ENCODE assay signal across 1 cellular context in the genomic region with DNA sequence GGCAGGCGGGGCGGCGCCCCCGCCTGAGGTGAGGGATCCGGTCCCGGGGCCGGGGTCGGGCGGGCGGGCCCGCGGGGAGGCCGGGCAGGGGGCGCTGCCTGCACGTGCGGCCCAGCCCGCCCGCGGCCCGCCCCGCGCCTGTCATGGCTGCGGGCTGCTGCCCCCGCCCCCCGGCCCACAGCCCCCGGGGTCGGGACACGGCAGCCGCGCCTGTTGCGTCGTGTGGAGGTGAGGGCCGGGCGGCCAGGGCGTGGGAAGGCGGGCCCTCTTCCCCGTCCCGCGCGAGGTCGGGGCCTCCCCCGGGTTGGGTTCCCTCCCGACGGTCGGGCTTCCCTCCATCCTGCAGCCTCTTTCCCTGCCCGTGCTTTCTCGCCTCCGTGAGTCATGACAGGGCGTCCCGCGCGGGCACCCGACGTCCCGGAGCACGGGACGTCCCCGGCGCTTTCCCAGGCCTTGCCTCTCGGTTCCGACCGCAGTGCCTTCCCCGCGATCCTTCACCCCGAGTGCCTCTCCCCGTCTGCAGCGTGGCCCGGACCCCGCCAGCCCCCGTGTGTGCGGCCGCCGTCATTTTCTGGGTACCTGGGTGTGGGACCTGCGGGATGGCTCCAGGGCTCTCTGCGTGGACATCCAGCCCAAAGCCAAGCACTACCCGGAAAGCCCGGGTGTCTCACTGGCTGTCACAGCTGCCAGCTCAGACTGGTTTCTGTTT.
TF ChIP-seq lines count a peak whose summit lies in the region.

No MANE protein-coding gene starts in this region.

TF ChIP-seq in HepG2, 621 proteins besides CTCF, POLR2A, EP300 and RAD21 (continued from another document):
- TF ChIP-seq TBX2 (CRISPR knock-in tag; IDR thresholded peaks at IDR 0.05; ENCODE audit: borderline replicate concordance), result peak; percentile 48; the same call in 1 of the 2 replicates
- no peak for TF ChIP-seq ZNF17 (CRISPR knock-in tag; IDR thresholded peaks at IDR 0.05)
- TF ChIP-seq HDAC2 (CRISPR knock-in tag; IDR thresholded peaks at IDR 0.05), result 0 out of 2 replicates have a peak, but pooled peaks have one; percentile 37
- TF ChIP-seq MED1 (CRISPR knock-in tag; IDR thresholded peaks at IDR 0.05), result 0 out of 2 replicates have a peak, but pooled peaks have one; percentile 17
- TF ChIP-seq, protein P1, sequence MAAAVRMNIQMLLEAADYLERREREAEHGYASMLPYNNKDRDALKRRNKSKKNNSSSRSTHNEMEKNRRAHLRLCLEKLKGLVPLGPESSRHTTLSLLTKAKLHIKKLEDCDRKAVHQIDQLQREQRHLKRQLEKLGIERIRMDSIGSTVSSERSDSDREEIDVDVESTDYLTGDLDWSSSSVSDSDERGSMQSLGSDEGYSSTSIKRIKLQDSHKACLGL (CRISPR knock-in tag; IDR thresholded peaks at IDR 0.05), result peak; percentile 59; the same call in 1 of the 2 replicates
- TF ChIP-seq ZNF616 (CRISPR knock-in tag; IDR thresholded peaks at IDR 0.05; ENCODE audit: low read depth), result no peak
- peak; percentile 65 for TF ChIP-seq KDM2A (CRISPR knock-in tag; IDR thresholded peaks at IDR 0.05; ENCODE audit: borderline replicate concordance, low read depth)
- TF ChIP-seq MTA1 (CRISPR knock-in tag; IDR thresholded peaks at IDR 0.05; ENCODE audit: borderline replicate concordance), result peak; percentile 83; the same call in 1 of the 2 replicates
- TF ChIP-seq ZNF207 (IDR thresholded peaks at IDR 0.05; ENCODE audit: borderline replicate concordance), result no peak
- peak; percentile 80; the same call in 1 of the 2 replicates for TF ChIP-seq ZNF274 (CRISPR knock-in tag; IDR thresholded peaks at IDR 0.05)
- peak; percentile 47 for TF ChIP-seq FOSL2 (CRISPR knock-in tag; IDR thresholded peaks at IDR 0.05)
- TF ChIP-seq POLR2G (IDR thresholded peaks at IDR 0.05; ENCODE audit: low read depth, low read length), result peak; percentile 18; the same call in 1 of the 2 replicates
- no peak for TF ChIP-seq TEAD2 (CRISPR knock-in tag; IDR thresholded peaks at IDR 0.05)
- TF ChIP-seq ZNF430 (CRISPR knock-in tag; IDR thresholded peaks at IDR 0.05), result 0 out of 2 replicates have a peak, but pooled peaks have one; percentile 29
- peak; percentile 55 for TF ChIP-seq RBM22 (optimal IDR thresholded peaks at IDR 0.05; ENCODE audit: low read length)
- no peak for TF ChIP-seq ZMYM2 (CRISPR knock-in tag; IDR thresholded peaks at IDR 0.05)
- TF ChIP-seq PHF20 (CRISPR knock-in tag; IDR thresholded peaks at IDR 0.05), result peak; percentile 37
- TF ChIP-seq TEAD3 (CRISPR knock-in tag; optimal IDR thresholded peaks at IDR 0.05; ENCODE audit: borderline replicate concordance), result peak; percentile 25
- peak; percentile 42 for TF ChIP-seq RBFOX2 (IDR thresholded peaks at IDR 0.05; ENCODE audit: low read depth, low read length)
- TF ChIP-seq, protein P2, sequence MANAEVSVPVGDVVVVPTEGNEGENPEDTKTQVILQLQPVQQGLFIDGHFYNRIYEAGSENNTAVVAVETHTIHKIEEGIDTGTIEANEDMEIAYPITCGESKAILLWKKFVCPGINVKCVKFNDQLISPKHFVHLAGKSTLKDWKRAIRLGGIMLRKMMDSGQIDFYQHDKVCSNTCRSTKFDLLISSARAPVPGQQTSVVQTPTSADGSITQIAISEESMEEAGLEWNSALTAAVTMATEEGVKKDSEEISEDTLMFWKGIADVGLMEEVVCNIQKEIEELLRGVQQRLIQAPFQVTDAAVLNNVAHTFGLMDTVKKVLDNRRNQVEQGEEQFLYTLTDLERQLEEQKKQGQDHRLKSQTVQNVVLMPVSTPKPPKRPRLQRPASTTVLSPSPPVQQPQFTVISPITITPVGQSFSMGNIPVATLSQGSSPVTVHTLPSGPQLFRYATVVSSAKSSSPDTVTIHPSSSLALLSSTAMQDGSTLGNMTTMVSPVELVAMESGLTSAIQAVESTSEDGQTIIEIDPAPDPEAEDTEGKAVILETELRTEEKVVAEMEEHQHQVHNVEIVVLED (CRISPR knock-in tag; IDR thresholded peaks at IDR 0.05; ENCODE audit: borderline replicate concordance), result peak; percentile 51; the same call in 1 of the 2 replicates
- TF ChIP-seq ZNF431 (CRISPR knock-in tag; IDR thresholded peaks at IDR 0.05; ENCODE audit: borderline replicate concordance, low read depth), result peak; percentile 49; the same call in 1 of the 2 replicates
- no peak for TF ChIP-seq ZNF557 (CRISPR knock-in tag; IDR thresholded peaks at IDR 0.05)
- TF ChIP-seq NBN (conservative IDR thresholded peaks at IDR 0.05), result no peak
- TF ChIP-seq, protein P3, sequence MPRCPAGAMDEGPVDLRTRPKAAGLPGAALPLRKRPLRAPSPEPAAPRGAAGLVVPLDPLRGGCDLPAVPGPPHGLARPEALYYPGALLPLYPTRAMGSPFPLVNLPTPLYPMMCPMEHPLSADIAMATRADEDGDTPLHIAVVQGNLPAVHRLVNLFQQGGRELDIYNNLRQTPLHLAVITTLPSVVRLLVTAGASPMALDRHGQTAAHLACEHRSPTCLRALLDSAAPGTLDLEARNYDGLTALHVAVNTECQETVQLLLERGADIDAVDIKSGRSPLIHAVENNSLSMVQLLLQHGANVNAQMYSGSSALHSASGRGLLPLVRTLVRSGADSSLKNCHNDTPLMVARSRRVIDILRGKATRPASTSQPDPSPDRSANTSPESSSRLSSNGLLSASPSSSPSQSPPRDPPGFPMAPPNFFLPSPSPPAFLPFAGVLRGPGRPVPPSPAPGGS (CRISPR knock-in tag; IDR thresholded peaks at IDR 0.05), result no peak
- TF ChIP-seq TSC22D2 (CRISPR knock-in tag; IDR thresholded peaks at IDR 0.05; ENCODE audit: borderline replicate concordance), result no peak
- TF ChIP-seq ARID2 (CRISPR knock-in tag; IDR thresholded peaks at IDR 0.05; ENCODE audit: borderline replicate concordance), result no peak
- TF ChIP-seq ZNF543 (CRISPR knock-in tag; IDR thresholded peaks at IDR 0.05), result 0 out of 2 replicates have a peak, but pooled peaks have one; percentile 37
- TF ChIP-seq ZNF292 (CRISPR knock-in tag; IDR thresholded peaks at IDR 0.05; ENCODE audit: borderline replicate concordance, low read depth), result peak; percentile 49; the same call in 1 of the 2 replicates
- TF ChIP-seq ARNT2 (CRISPR knock-in tag; IDR thresholded peaks at IDR 0.05; ENCODE audit: low read depth), result peak; percentile 90
- TF ChIP-seq ZNF232 (CRISPR knock-in tag; IDR thresholded peaks at IDR 0.05; ENCODE audit: borderline replicate concordance), result peak; percentile 54; the same call in 1 of the 2 replicates
- TF ChIP-seq ARNT (IDR thresholded peaks at IDR 0.05), result no peak
- TF ChIP-seq BHLHE40 (IDR thresholded peaks at IDR 0.05; ENCODE audit: low read length), result peak; percentile 64; the same call in 1 of the 2 replicates
- TF ChIP-seq MEIS1 (CRISPR knock-in tag; IDR thresholded peaks at IDR 0.05; ENCODE audit: borderline replicate concordance), result peak; percentile 60; the same call in 1 of the 2 replicates
- TF ChIP-seq BCL6 (CRISPR knock-in tag; IDR thresholded peaks at IDR 0.05), result no peak
- no peak for TF ChIP-seq ZNF7 (CRISPR knock-in tag; IDR thresholded peaks at IDR 0.05)
- 0 out of 2 replicates have a peak, but pooled peaks have one; percentile 43 for TF ChIP-seq ZNF678 (CRISPR knock-in tag; IDR thresholded peaks at IDR 0.05)
- no peak for TF ChIP-seq NFIC (IDR thresholded peaks at IDR 0.05; ENCODE audit: low read length)
- peak; percentile 36 for TF ChIP-seq ASH2L (IDR thresholded peaks at IDR 0.05; ENCODE audit: insufficient read length, low read depth, low read length)
- TF ChIP-seq ZFP90 (CRISPR knock-in tag; IDR thresholded peaks at IDR 0.05; ENCODE audit: borderline replicate concordance), result 0 out of 2 replicates have a peak, but pooled peaks have one; percentile 31
- no peak for TF ChIP-seq ZNF772 (CRISPR knock-in tag; IDR thresholded peaks at IDR 0.05)
- TF ChIP-seq, protein P4, sequence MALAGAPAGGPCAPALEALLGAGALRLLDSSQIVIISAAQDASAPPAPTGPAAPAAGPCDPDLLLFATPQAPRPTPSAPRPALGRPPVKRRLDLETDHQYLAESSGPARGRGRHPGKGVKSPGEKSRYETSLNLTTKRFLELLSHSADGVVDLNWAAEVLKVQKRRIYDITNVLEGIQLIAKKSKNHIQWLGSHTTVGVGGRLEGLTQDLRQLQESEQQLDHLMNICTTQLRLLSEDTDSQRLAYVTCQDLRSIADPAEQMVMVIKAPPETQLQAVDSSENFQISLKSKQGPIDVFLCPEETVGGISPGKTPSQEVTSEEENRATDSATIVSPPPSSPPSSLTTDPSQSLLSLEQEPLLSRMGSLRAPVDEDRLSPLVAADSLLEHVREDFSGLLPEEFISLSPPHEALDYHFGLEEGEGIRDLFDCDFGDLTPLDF (CRISPR knock-in tag; IDR thresholded peaks at IDR 0.05), result no peak
- TF ChIP-seq, protein P5, sequence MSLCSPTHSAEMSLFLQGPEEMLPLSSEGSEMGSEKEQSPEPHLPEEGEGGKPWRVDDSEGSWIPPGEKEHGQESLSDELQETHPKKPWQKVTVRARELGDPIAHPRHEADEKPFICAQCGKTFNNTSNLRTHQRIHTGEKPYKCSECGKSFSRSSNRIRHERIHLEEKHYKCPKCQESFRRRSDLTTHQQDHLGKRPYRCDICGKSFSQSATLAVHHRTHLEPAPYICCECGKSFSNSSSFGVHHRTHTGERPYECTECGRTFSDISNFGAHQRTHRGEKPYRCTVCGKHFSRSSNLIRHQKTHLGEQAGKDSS (CRISPR knock-in tag; IDR thresholded peaks at IDR 0.05; ENCODE audit: borderline replicate concordance, low read depth), result 0 out of 2 replicates have a peak, but pooled peaks have one; percentile 62
- no peak for TF ChIP-seq LCORL (IDR thresholded peaks at IDR 0.05)
- 0 out of 2 replicates have a peak, but pooled peaks have one; percentile 53 for TF ChIP-seq LCORL (CRISPR knock-in tag; IDR thresholded peaks at IDR 0.05)
- 0 out of 2 replicates have a peak, but pooled peaks have one; percentile 44 for TF ChIP-seq KLF12 (CRISPR knock-in tag; IDR thresholded peaks at IDR 0.05; ENCODE audit: borderline replicate concordance)
- TF ChIP-seq, protein P6, sequence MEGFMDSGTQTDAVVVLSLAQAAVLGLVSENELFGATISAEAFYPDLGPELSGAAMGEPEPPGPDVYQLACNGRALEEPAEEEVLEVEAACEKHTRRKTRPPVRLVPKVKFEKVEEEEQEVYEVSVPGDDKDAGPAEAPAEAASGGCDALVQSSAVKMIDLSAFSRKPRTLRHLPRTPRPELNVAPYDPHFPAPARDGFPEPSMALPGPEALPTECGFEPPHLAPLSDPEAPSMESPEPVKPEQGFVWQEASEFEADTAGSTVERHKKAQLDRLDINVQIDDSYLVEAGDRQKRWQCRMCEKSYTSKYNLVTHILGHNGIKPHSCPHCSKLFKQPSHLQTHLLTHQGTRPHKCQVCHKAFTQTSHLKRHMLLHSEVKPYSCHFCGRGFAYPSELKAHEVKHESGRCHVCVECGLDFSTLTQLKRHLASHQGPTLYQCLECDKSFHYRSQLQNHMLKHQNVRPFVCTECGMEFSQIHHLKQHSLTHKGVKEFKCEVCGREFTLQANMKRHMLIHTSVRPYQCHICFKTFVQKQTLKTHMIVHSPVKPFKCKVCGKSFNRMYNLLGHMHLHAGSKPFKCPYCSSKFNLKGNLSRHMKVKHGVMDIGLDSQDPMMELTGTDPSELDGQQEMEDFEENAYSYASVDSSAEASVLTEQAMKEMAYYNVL (CRISPR knock-in tag; IDR thresholded peaks at IDR 0.05; ENCODE audit: borderline replicate concordance), result peak; percentile 47; the same call in 1 of the 2 replicates
- no peak for TF ChIP-seq AHR (CRISPR knock-in tag; IDR thresholded peaks at IDR 0.05)
- peak; percentile 54; the same call in 1 of the 2 replicates for TF ChIP-seq CCDC6 (CRISPR knock-in tag; IDR thresholded peaks at IDR 0.05)
- peak; percentile 45; the same call in 1 of the 2 replicates for TF ChIP-seq MEIS2 (CRISPR knock-in tag; IDR thresholded peaks at IDR 0.05)
- TF ChIP-seq ZFY (CRISPR knock-in tag; IDR thresholded peaks at IDR 0.05), result peak; percentile 74
- TF ChIP-seq NFYC (CRISPR knock-in tag; IDR thresholded peaks at IDR 0.05), result no peak
- peak; percentile 83; the same call in 1 of the 2 replicates for TF ChIP-seq ZNF782 (CRISPR knock-in tag; IDR thresholded peaks at IDR 0.05; ENCODE audit: borderline replicate concordance)
- TF ChIP-seq HOXA3 (CRISPR knock-in tag; IDR thresholded peaks at IDR 0.05), result peak; percentile 52
- no peak; the same call in 1 of the 2 replicates for TF ChIP-seq EEA1 (CRISPR knock-in tag; IDR thresholded peaks at IDR 0.05; ENCODE audit: borderline replicate concordance)
- TF ChIP-seq ZC3H13 (CRISPR knock-in tag; IDR thresholded peaks at IDR 0.05), result no peak
- 0 out of 2 replicates have a peak, but pooled peaks have one; percentile 47 for TF ChIP-seq NPAS2 (CRISPR knock-in tag; IDR thresholded peaks at IDR 0.05; ENCODE audit: borderline replicate concordance)
- peak; percentile 63; the same call in 1 of the 2 replicates for TF ChIP-seq KDM5B (CRISPR knock-in tag; IDR thresholded peaks at IDR 0.05; ENCODE audit: borderline replicate concordance)
- TF ChIP-seq, protein P7, sequence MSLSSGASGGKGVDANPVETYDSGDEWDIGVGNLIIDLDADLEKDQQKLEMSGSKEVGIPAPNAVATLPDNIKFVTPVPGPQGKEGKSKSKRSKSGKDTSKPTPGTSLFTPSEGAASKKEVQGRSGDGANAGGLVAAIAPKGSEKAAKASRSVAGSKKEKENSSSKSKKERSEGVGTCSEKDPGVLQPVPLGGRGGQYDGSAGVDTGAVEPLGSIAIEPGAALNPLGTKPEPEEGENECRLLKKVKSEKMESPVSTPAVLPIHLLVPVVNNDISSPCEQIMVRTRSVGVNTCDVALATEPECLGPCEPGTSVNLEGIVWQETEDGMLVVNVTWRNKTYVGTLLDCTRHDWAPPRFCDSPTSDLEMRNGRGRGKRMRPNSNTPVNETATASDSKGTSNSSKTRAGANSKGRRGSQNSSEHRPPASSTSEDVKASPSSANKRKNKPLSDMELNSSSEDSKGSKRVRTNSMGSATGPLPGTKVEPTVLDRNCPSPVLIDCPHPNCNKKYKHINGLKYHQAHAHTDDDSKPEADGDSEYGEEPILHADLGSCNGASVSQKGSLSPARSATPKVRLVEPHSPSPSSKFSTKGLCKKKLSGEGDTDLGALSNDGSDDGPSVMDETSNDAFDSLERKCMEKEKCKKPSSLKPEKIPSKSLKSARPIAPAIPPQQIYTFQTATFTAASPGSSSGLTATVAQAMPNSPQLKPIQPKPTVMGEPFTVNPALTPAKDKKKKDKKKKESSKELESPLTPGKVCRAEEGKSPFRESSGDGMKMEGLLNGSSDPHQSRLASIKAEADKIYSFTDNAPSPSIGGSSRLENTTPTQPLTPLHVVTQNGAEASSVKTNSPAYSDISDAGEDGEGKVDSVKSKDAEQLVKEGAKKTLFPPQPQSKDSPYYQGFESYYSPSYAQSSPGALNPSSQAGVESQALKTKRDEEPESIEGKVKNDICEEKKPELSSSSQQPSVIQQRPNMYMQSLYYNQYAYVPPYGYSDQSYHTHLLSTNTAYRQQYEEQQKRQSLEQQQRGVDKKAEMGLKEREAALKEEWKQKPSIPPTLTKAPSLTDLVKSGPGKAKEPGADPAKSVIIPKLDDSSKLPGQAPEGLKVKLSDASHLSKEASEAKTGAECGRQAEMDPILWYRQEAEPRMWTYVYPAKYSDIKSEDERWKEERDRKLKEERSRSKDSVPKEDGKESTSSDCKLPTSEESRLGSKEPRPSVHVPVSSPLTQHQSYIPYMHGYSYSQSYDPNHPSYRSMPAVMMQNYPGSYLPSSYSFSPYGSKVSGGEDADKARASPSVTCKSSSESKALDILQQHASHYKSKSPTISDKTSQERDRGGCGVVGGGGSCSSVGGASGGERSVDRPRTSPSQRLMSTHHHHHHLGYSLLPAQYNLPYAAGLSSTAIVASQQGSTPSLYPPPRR (CRISPR knock-in tag; IDR thresholded peaks at IDR 0.05; ENCODE audit: borderline replicate concordance), result peak; percentile 38; the same call in 1 of the 2 replicates
- no peak; the same call in 1 of the 2 replicates for TF ChIP-seq ZNF670 (CRISPR knock-in tag; IDR thresholded peaks at IDR 0.05; ENCODE audit: borderline replicate concordance)
- no peak for TF ChIP-seq ZNF713 (CRISPR knock-in tag; IDR thresholded peaks at IDR 0.05)
